In genomic region chr5:179620703-179621350, GRCh38 we compare ENCODE assay signal across 9 cellular contexts. TPM values are rescaled to one million over a fixed set of nuclear protein-coding genes. Genes with fewer than 3 reads are reported as not detected.
DNase-seq lines count a peak whose midpoint lies in the region; ATAC-seq and TF ChIP-seq lines count a peak whose summit lies in the region.
"Had no signal": no experiment of that assay in that cellular context is flagged by ENCODE, and none has a peak within 500 bp of the region (broad histone marks: within the 10 kb centered on the region; RNA-seq: fewer than 3 reads in every experiment).

No MANE protein-coding gene starts in this region.

- peaks cover 60% of the 10 kb centered on the region for H3K36me3 ChIP-seq in suprapubic skin

- CTCF ChIA-PET in activated CD4-positive, alpha-beta T cell treated with anti-CD3 and anti-CD28 coated beads, Interleukin-2, amount 10 ng/mL, durations not matched to agents 7 days and 5 days (lab: Charles Lee) = interaction anchor here (1.3 to 1.6 kb wide), 2 partner anchors 9 to 19 kb away, joined by 4 to 5 read pairs; no protein-coding TSS in a partner anchor

- POLR2A ChIA-PET in activated CD4-positive, alpha-beta T cell treated with anti-CD3 and anti-CD28 coated beads, Interleukin-2, amount 10 ng/mL, durations not matched to agents 7 days and 5 days (lab: Charles Lee) = interaction anchor here (0.9 kb wide), 1 partner anchor 13 kb away, joined by 3 read pairs; no protein-coding TSS in a partner anchor

- no peaks in the 10 kb centered on the region for H3K9me3 ChIP-seq in suprapubic skin

- TF ChIP-seq CTCF in suprapubic skin (IDR thresholded peaks at IDR 0.05) = no peak

- H3K4me1 Mint-ChIP-seq in activated CD4-positive, alpha-beta T cell treated with anti-CD3 and anti-CD28 coated beads, Interleukin-2, amount 10 ng/mL, durations not matched to agents 7 days and 5 days = peaks cover 59% of the 10 kb centered on the region
- H3K4me1 Mint-ChIP-seq in activated T-helper 2 cell treated with anti-CD3 and anti-CD28 coated beads, Interferon-gamma antibody, Interleukin-2, Interleukin-4, amounts not matched to agents 10 μg/mL and 5 μg/mL and 100 μg/mL, durations not matched to agents 14 hours and 24 hours and 36 hours (ENCODE audit: low read depth) = peaks cover 58% of the 10 kb centered on the region
- peaks cover 70 to 82% of the 10 kb centered on the region in 2 donors for H3K4me1 Mint-ChIP-seq in immature natural killer cell

- peaks cover 74% of the 10 kb centered on the region for H3K4me1 ChIP-seq in suprapubic skin

- H3K27me3 ChIP-seq in suprapubic skin = no peaks in the 10 kb centered on the region

- H3K36me3 Mint-ChIP-seq in activated CD4-positive, alpha-beta T cell treated with anti-CD3 and anti-CD28 coated beads, Interleukin-2, amount 10 ng/mL, durations not matched to agents 7 days and 5 days (ENCODE audit: low read depth) = peaks cover 67% of the 10 kb centered on the region
- peaks cover 76% of the 10 kb centered on the region for H3K36me3 Mint-ChIP-seq in activated T-helper 2 cell treated with anti-CD3 and anti-CD28 coated beads, Interferon-gamma antibody, Interleukin-2, Interleukin-4, amounts not matched to agents 10 μg/mL and 5 μg/mL and 100 μg/mL, durations not matched to agents 14 hours and 24 hours and 36 hours (ENCODE audit: low read depth)
- peaks cover 29 to 55% (median 53%) of the 10 kb centered on the region in 3 donors for H3K36me3 Mint-ChIP-seq in immature natural killer cell

- H3K27ac Mint-ChIP-seq in activated CD4-positive, alpha-beta T cell treated with anti-CD3 and anti-CD28 coated beads, Interleukin-2, amount 10 ng/mL, durations not matched to agents 7 days and 5 days = peak overlapping the region; percentile 99
- H3K27ac Mint-ChIP-seq in activated T-helper 2 cell treated with anti-CD3 and anti-CD28 coated beads, Interferon-gamma antibody, Interleukin-2, Interleukin-4, amounts not matched to agents 10 μg/mL and 5 μg/mL and 100 μg/mL, durations not matched to agents 14 hours and 24 hours and 36 hours = peak overlapping the region; percentile 81
- H3K27ac Mint-ChIP-seq in immature natural killer cell = peak overlapping the region; percentile 94 to 99 (median 96)

- 12% methylated on average over 5 of the region's 5 CpGs for WGBS in suprapubic skin

- no peak for DNase-seq in activated CD4-positive, alpha-beta T cell treated with anti-CD3 and anti-CD28 coated beads, Interleukin-2, amount 10 ng/mL, durations not matched to agents 7 days and 5 days
- no peak for DNase-seq in activated CD4-positive, alpha-beta T cell treated with anti-CD3 and anti-CD28 coated beads for 1 hour
- DNase-seq in activated T-helper 2 cell treated with anti-CD3 and anti-CD28 coated beads, Interferon-gamma antibody, Interleukin-2, Interleukin-4, amounts not matched to agents 10 μg/mL and 5 μg/mL and 100 μg/mL, durations not matched to agents 14 hours and 24 hours and 36 hours (ENCODE audit: low spot score) = no peak
- DNase-seq in immature natural killer cell = no peak
- DNase-seq in suprapubic skin (ENCODE audit: low spot score in 2 of 2) = peak in 1 of 2 donors; percentile 20
- DNase-seq in NCI-H748 (lab: John Stamatoyannopoulos, UW; ENCODE audit: unreplicated experiment) = no peak

- H3K9me3 Mint-ChIP-seq in activated CD4-positive, alpha-beta T cell treated with anti-CD3 and anti-CD28 coated beads, Interleukin-2, amount 10 ng/mL, durations not matched to agents 7 days and 5 days = no peaks in the 10 kb centered on the region
- no peaks in the 10 kb centered on the region for H3K9me3 Mint-ChIP-seq in activated T-helper 2 cell treated with anti-CD3 and anti-CD28 coated beads, Interferon-gamma antibody, Interleukin-2, Interleukin-4, amounts not matched to agents 10 μg/mL and 5 μg/mL and 100 μg/mL, durations not matched to agents 14 hours and 24 hours and 36 hours
- no peaks in the 10 kb centered on the region for H3K9me3 Mint-ChIP-seq in immature natural killer cell

- no peaks in the 10 kb centered on the region for H3K27me3 Mint-ChIP-seq in activated CD4-positive, alpha-beta T cell treated with anti-CD3 and anti-CD28 coated beads, Interleukin-2, amount 10 ng/mL, durations not matched to agents 7 days and 5 days
- H3K27me3 Mint-ChIP-seq in activated T-helper 2 cell treated with anti-CD3 and anti-CD28 coated beads, Interferon-gamma antibody, Interleukin-2, Interleukin-4, amounts not matched to agents 10 μg/mL and 5 μg/mL and 100 μg/mL, durations not matched to agents 14 hours and 24 hours and 36 hours (ENCODE audit: low read depth) = no peaks in the 10 kb centered on the region
- H3K27me3 Mint-ChIP-seq in immature natural killer cell (ENCODE audit: low read depth in 3 of 3) = peaks cover 33 to 67% (median 44%) of the 10 kb centered on the region in 3 donors

- TF ChIP-seq POLR2A in suprapubic skin (IDR thresholded peaks at IDR 0.05) = no peak

- TF ChIP-seq EP300 in suprapubic skin (IDR thresholded peaks at IDR 0.05) = no peak

- intact Hi-C loops in activated T-helper 2 cell treated with anti-CD3 and anti-CD28 coated beads, Interferon-gamma antibody, Interleukin-2, Interleukin-4, amounts not matched to agents 10 μg/mL and 5 μg/mL and 100 μg/mL, durations not matched to agents 14 hours and 24 hours and 36 hours (cut with micrococcal nuclease) = loop anchor here (5.0 to 10.0 kb wide), 5 partner anchors 181 to 1624 kb away; partner anchors contain the start of genes CLK4, RACK1 and SQSTM1

- ATAC-seq in HG03095 (IDR thresholded peaks at IDR 0.05; ENCODE audit: unreplicated experiment) (no peak), HG02678 (IDR thresholded peaks at IDR 0.05; ENCODE audit: unreplicated experiment) (no peak)

- H3K4me3 ChIP-seq in suprapubic skin = peak overlapping the region; percentile 76

- no peak overlapping the region for H3K27ac ChIP-seq in suprapubic skin
- H3K27ac ChIP-seq: C4-2B had no signal

- H3K4me3 Mint-ChIP-seq in activated CD4-positive, alpha-beta T cell treated with anti-CD3 and anti-CD28 coated beads, Interleukin-2, amount 10 ng/mL, durations not matched to agents 7 days and 5 days = peak overlapping the region; percentile 88
- H3K4me3 Mint-ChIP-seq in activated T-helper 2 cell treated with anti-CD3 and anti-CD28 coated beads, Interferon-gamma antibody, Interleukin-2, Interleukin-4, amounts not matched to agents 10 μg/mL and 5 μg/mL and 100 μg/mL, durations not matched to agents 14 hours and 24 hours and 36 hours (ENCODE audit: low read depth) = peak overlapping the region; percentile 98
- H3K4me3 Mint-ChIP-seq in immature natural killer cell = peak overlapping the region; percentile 95 to 99 (median 97)

RNA-seq across cellular contexts. Expression of gene HNRNPH1, which starts 2.6 kb away (rescaled TPM):
- 100 to 1,000 TPM; 895 to 954 TPM for total RNA-seq in activated CD4-positive, alpha-beta T cell treated with anti-CD3 and anti-CD28 coated beads, Interleukin-2, amount 10 ng/mL, durations not matched to agents 7 days and 5 days
- 1,015 and 1,039 TPM in 2 replicates for total RNA-seq in activated T-helper 2 cell treated with anti-CD3 and anti-CD28 coated beads, Interferon-gamma antibody, Interleukin-2, Interleukin-4, amounts not matched to agents 10 μg/mL and 5 μg/mL and 100 μg/mL, durations not matched to agents 14 hours and 24 hours and 36 hours
- 100 to 1,000 TPM in 1 of 3 donors, 10 to 100 TPM in 2; 45.7 to 110 (median 73.3) TPM for polyA plus RNA-seq in immature natural killer cell
- total RNA-seq in suprapubic skin = 100 to 1,000 TPM; 260 to 868 (median 295) TPM
